17 cellular contexts compared by ENCODE assay signal in genomic region chr1:221925947-221926346, GRCh38.
DNase-seq lines count a peak whose midpoint lies in the region; ATAC-seq and TF ChIP-seq lines count a peak whose summit lies in the region.
"Had no signal": no experiment of that assay in that cellular context is flagged by ENCODE, and none has a peak within 500 bp of the region (broad histone marks: within the 10 kb centered on the region; RNA-seq: fewer than 3 reads in every experiment).

No MANE protein-coding gene starts in this region.

- peak overlapping the region; percentile 61 for H3K4me2 ChIP-seq in Loucy (ENCODE audit: low read depth, low read length, poor library complexity, severe bottlenecking)
- H3K4me2 ChIP-seq in osteoblast (ENCODE audit: insufficient read depth, low read length): no peak overlapping the region

- H3K4me1 ChIP-seq in Loucy (ENCODE audit: insufficient read depth, low read length, poor library complexity, severe bottlenecking) (peaks cover 37% of the 10 kb centered on the region), osteoblast (ENCODE audit: insufficient read depth, low read length) (peaks cover 12% of the 10 kb centered on the region), ovary (ENCODE audit: insufficient read depth) (no peaks in the 10 kb centered on the region)

- H2AFZ ChIP-seq in Loucy (ENCODE audit: low read length): peak overlapping the region; percentile 47
- peak overlapping the region; percentile 71 for H2AFZ ChIP-seq in osteoblast (ENCODE audit: low read length)

- no peak for ATAC-seq in HG03135 (IDR thresholded peaks at IDR 0.05; ENCODE audit: unreplicated experiment)
- ATAC-seq in GM18511 (IDR thresholded peaks at IDR 0.05; ENCODE audit: unreplicated experiment): no peak
- ATAC-seq: HCT116 had no signal

- H3K9me2 ChIP-seq in Loucy (replicated peaks; ENCODE audit: low read depth, low read length): no peaks in the 10 kb centered on the region

- H3K79me2 ChIP-seq in Loucy (ENCODE audit: insufficient read depth, low read length) (no peaks in the 10 kb centered on the region), osteoblast (ENCODE audit: insufficient read depth, low read length) (no peaks in the 10 kb centered on the region)

- no peaks in the 10 kb centered on the region for H3F3A ChIP-seq in Loucy (ENCODE audit: low read depth)

- no peak for TF ChIP-seq EP300 in ovary (IDR thresholded peaks at IDR 0.05)

- H3K36me3 ChIP-seq in Loucy (ENCODE audit: insufficient read depth, low read length) (no peaks in the 10 kb centered on the region), osteoblast (ENCODE audit: insufficient read depth, low read length) (no peaks in the 10 kb centered on the region), ovary (no peaks in the 10 kb centered on the region)

- H3K27me3 ChIP-seq in Loucy (ENCODE audit: insufficient read depth, low read length, poor library complexity, severe bottlenecking) (no peaks in the 10 kb centered on the region), osteoblast (ENCODE audit: insufficient read depth, low read length) (no peaks in the 10 kb centered on the region), ovary (no peaks in the 10 kb centered on the region)

- intact Hi-C loops in ovary (cut with DNase I): no loop called here

- peak overlapping the region; percentile 8 for H3K27ac ChIP-seq in osteoblast (ENCODE audit: low read depth, low read length)
- H3K27ac ChIP-seq in ovary: no peak overlapping the region
- H3K27ac ChIP-seq: 22Rv1 had no signal

- 70 to 79% (median 71%) methylated on average over 1 of the region's 1 CpG for WGBS in ovary, 3 donors

- H4K20me1 ChIP-seq in Loucy (ENCODE audit: insufficient read depth, low read length, poor library complexity, severe bottlenecking) (no peaks in the 10 kb centered on the region), osteoblast (ENCODE audit: insufficient read depth, low read length) (no peaks in the 10 kb centered on the region)

- peak; percentile 3 for DNase-seq in AG09309 (ENCODE audit: low read depth)
- DNase-seq in EL: peak; percentile 8
- DNase-seq in osteoblast (ENCODE audit: insufficient read length, low spot score, missing footprints): peak; percentile 26
- DNase-seq in NCI-H1417 (lab: John Stamatoyannopoulos, UW): no peak
- DNase-seq in ovary: no peak
- DNase-seq: AML-193; C1 segment of cervical spinal cord; Calu3; CD4-positive, alpha-beta T cell; DMS 273 treated with DMSO at 0.1 percent for 48 hours; GDM1; KBM-7 had no signal

- no peak for TF ChIP-seq CTCF in AG09309 (IDR thresholded peaks at IDR 0.05; ENCODE audit: control insufficient read depth, insufficient read depth, low read depth, low read length, missing control alignments)
- no peak for TF ChIP-seq CTCF in Loucy (conservative IDR thresholded peaks at IDR 0.05; ENCODE audit: low read length)
- TF ChIP-seq CTCF in osteoblast (IDR thresholded peaks at IDR 0.05; ENCODE audit: extremely low read depth, low read depth, low read length): no peak
- TF ChIP-seq CTCF in ovary (IDR thresholded peaks at IDR 0.05): no peak

- H3K4me3 ChIP-seq in AG09309 (ENCODE audit: control insufficient read depth, low read depth, low read length) (no peak overlapping the region), Loucy (ENCODE audit: low read length, poor library complexity, severe bottlenecking) (peak overlapping the region; percentile 29), osteoblast (ENCODE audit: insufficient read depth, low read length) (no peak overlapping the region), ovary (no peak overlapping the region)

- peak overlapping the region; percentile 40 for H3K9ac ChIP-seq in Loucy (ENCODE audit: low read depth, low read length, poor library complexity, severe bottlenecking)

- TF ChIP-seq POLR2A in ovary (IDR thresholded peaks at IDR 0.05): no peak

- H3K9me3 ChIP-seq in Loucy (ENCODE audit: insufficient read depth, low read depth, low read length) (no peaks in the 10 kb centered on the region; the same call in 1 of the 2 replicates), osteoblast (ENCODE audit: low read depth, low read length) (no peaks in the 10 kb centered on the region), ovary (no peaks in the 10 kb centered on the region)

Comparison
In these comparisons a context has a peak if more than half of its experiments do, and no peak if none do; other contexts are left out.
1. DNase-seq: peak in AG09309 (single experiment), EL (single experiment) and osteoblast (single experiment); none in NCI-H1417 (0 of 3) and ovary (0 of 5).